Comparison of ENCODE assay signal across 19 cellular contexts in the genomic region with DNA sequence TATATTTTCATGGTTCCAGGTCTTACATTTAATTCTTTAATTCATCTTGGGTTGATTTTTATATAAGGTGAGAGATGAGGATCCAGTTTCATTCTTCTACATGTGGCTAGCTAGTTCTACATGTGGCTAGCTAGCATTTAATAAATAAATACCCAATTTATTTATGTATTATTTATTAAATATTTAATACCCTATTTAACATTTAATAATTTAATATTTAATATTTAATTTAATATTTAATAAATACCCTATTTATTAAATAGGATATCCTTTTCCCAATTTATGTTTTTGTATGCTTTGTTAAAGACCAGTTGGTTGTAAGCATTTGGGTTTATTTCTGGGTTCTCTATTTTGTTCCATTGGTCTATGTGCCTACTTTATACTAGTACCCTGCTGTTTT.
"Had no signal": no experiment of that assay in that cellular context is flagged by ENCODE, and none has a peak within 500 bp of the region (broad histone marks: within the 10 kb centered on the region; RNA-seq: fewer than 3 reads in every experiment).

No MANE protein-coding gene starts in this region.

- H3K27ac ChIP-seq: RWPE1, SJCRH30 had no signal

- ATAC-seq: SK-N-SH treated with all-trans-retinoic acid at 6 μM for 48 hours had no signal

- DNase-seq: KBM-7, MG63, NCI-H1092, NCI-H1105 treated with DMSO at 0.1 percent for 48 hours, NCI-H1417 treated with DMSO at 0.1 percent for 48 hours, NCI-H146, NCI-H1694 treated with DMSO at 0.1 percent for 48 hours, NCI-H2081 treated with DMSO at 0.1 percent for 48 hours, NCI-H2171, NCI-H226, NCI-H446, NCI-H510A, NCI-H524 treated with DMSO at 0.1 percent for 48 hours, NCI-H69, NCI-H774, SHP77, SJCRH30 had no signal

- H3K36me3 ChIP-seq: MG63, SJCRH30 had no signal

- H3K9me3 ChIP-seq: MG63, SJCRH30 had no signal

- H3K4me1 ChIP-seq: SJCRH30 had no signal

- H3K4me3 ChIP-seq: MG63, SJCRH30 had no signal
